In the genomic region with DNA sequence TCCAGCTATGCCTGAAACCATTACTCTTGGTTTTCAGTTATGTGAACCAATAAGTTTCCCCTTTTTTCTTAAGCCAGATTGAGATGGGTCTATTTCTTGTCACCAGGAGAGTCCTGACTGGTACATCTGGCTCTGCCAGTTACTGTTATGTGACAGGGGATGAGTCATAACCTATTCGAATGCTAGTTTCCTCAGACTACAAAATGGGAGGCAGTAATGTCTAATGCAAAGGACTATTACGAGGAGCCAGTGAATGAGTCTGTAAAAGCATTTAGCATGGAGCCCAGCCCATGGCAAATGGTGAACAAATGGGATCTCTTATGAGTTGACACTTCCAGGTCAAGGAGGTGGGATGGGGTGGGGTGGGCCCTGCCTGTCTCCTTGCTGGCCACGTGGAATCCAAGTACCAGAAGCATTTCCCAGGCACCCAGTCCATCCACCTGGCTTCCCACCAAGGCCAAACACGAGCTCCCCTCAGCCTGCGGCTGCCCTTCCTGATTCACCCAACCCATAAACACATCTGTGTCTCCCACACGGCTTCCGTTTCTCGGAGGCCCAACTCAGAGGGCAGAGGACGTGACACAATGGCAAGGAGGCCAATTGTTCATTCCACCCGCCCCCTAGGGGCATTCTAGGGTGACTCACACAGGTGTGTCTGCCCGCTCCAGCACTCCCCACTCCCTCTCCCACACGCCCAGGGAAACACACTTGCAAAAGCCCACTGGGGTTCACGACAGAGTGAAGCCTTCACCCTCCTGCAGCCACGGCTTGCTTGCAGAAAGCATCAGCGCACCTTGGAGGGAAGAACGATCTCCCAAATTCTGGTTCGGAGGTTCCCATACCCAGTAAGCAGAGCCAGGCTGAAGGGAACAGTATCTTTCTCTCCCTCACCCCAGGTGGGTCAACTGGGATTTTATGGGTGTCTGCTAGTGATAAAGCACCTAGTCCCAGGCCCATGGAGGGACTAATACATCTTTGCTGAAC, we compare ENCODE assay signal across 8 cellular contexts.
DNase-seq lines count a peak whose midpoint lies in the region; ATAC-seq lines count a peak whose summit lies in the region.

No MANE protein-coding gene starts in this region.

- no peak overlapping the region for H3K4me3 Mint-ChIP-seq in activated naive CD8-positive, alpha-beta T cell treated with anti-CD3 and anti-CD28 coated beads, Interleukin-2, amount 50 U/mL, for 24 hours

- no peaks in the 10 kb centered on the region for H3K27me3 Mint-ChIP-seq in activated naive CD8-positive, alpha-beta T cell treated with anti-CD3 and anti-CD28 coated beads, Interleukin-2, amount 50 U/mL, for 24 hours

- peak; percentile 54 for DNase-seq in SIG-M5 treated with dmso at 0.1 percent for 504 hours (lab: John Stamatoyannopoulos, UW; ENCODE audit: unreplicated experiment)
- DNase-seq in activated naive CD8-positive, alpha-beta T cell treated with anti-CD3 and anti-CD28 coated beads, Interleukin-2, amount 50 U/mL, for 24 hours: peak; percentile 43
- DNase-seq in stimulated activated CD4-positive, alpha-beta T cell treated with anti-CD3 and anti-CD28 coated beads, Interleukin-15, amount 100 ng/mL, for 48 hours (ENCODE audit: low read depth in 2 of 2): peak; percentile 55 to 59
- no peak for DNase-seq in cerebellar cortex (ENCODE audit: low spot score)
- no peak for DNase-seq in nucleus accumbens (lab: John Stamatoyannopoulos, UW)
- no peak for DNase-seq in retina
- no peak for DNase-seq in OCI-M2 (lab: John Stamatoyannopoulos, UW; ENCODE audit: unreplicated experiment)

- no peaks in the 10 kb centered on the region for H3K9me3 Mint-ChIP-seq in activated naive CD8-positive, alpha-beta T cell treated with anti-CD3 and anti-CD28 coated beads, Interleukin-2, amount 50 U/mL, for 24 hours

- peak; percentile 46 for ATAC-seq in GM18520 (IDR thresholded peaks at IDR 0.05; ENCODE audit: unreplicated experiment)
- peak; percentile 80 for ATAC-seq in activated naive CD8-positive, alpha-beta T cell treated with anti-CD3 and anti-CD28 coated beads, Interleukin-2, amount 50 U/mL, for 24 hours

- H3K4me1 Mint-ChIP-seq in activated naive CD8-positive, alpha-beta T cell treated with anti-CD3 and anti-CD28 coated beads, Interleukin-2, amount 50 U/mL, for 24 hours: peaks cover 18% of the 10 kb centered on the region

- H3K36me3 Mint-ChIP-seq in activated naive CD8-positive, alpha-beta T cell treated with anti-CD3 and anti-CD28 coated beads, Interleukin-2, amount 50 U/mL, for 24 hours (ENCODE audit: low read depth): no peaks in the 10 kb centered on the region

- H3K27ac Mint-ChIP-seq in activated naive CD8-positive, alpha-beta T cell treated with anti-CD3 and anti-CD28 coated beads, Interleukin-2, amount 50 U/mL, for 24 hours: peak overlapping the region; percentile 68

Comparison
In these comparisons a context has a peak if more than half of its experiments do, and no peak if none do; other contexts are left out.
1. DNase-seq: peak in SIG-M5 treated with dmso at 0.1 percent for 504 hours (single experiment), activated naive CD8-positive, alpha-beta T cell treated with anti-CD3 and anti-CD28 coated beads, Interleukin-2, amount 50 U/mL, for 24 hours (single experiment) and stimulated activated CD4-positive, alpha-beta T cell treated with anti-CD3 and anti-CD28 coated beads, Interleukin-15, amount 100 ng/mL, for 48 hours (2 of 2); none in cerebellar cortex (single experiment), nucleus accumbens (0 of 56), retina (single experiment) and OCI-M2 (single experiment).